8 cellular contexts compared by ENCODE assay signal in the genomic region with DNA sequence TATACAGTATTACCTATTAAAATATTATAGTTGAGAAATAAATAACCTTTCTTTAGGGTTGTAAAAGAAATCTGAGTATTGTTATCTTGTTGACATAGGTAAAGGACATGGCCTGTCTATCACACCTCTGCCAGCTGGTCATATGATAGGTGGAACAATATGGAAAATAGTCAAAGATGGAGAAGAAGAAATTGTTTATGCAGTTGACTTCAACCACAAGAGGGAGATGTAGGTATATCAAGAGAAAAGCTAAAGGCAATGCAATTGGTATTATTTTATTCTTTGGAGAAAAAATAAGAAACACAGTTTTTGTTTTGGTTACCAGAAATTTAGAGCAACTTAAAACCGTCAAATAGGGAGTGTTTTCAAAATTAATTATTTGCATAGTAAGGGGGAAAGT. TPM values are rescaled to one million over a fixed set of nuclear protein-coding genes. Genes with fewer than 3 reads are reported as not detected.
DNase-seq lines count a peak whose midpoint lies in the region; ATAC-seq and TF ChIP-seq lines count a peak whose summit lies in the region.

No MANE protein-coding gene starts in this region.

- H3K27ac ChIP-seq in esophagus muscularis mucosa (replicated peaks in 1 of 4) (no peak overlapping the region), smooth muscle cell (ENCODE audit: low read depth) (no peak overlapping the region)

- H3K27me3 ChIP-seq in esophagus muscularis mucosa, result no peaks in the 10 kb centered on the region
- no peaks in the 10 kb centered on the region for H3K27me3 ChIP-seq in smooth muscle cell (ENCODE audit: low read depth)

- DNase-seq in NCI-H345 (lab: John Stamatoyannopoulos, UW) (peak; percentile 4), NCI-H345 treated with DMSO at 0.1 percent for 48 hours (lab: John Stamatoyannopoulos, UW; ENCODE audit: unreplicated experiment) (no peak), NCI-H69 (lab: John Stamatoyannopoulos, UW) (peak; percentile 47), esophagus muscularis mucosa (ENCODE audit: extremely low spot score) (no peak), smooth muscle cell (lab: John Stamatoyannopoulos, UW; ENCODE audit: unreplicated experiment) (no peak), GM19238 (ENCODE audit: insufficient read length, low spot score) (no peak)

- peaks cover 7% of the 10 kb centered on the region for H3K79me2 ChIP-seq in smooth muscle cell (ENCODE audit: low read depth)

- ATAC-seq in HG02973 (IDR thresholded peaks at IDR 0.05; ENCODE audit: unreplicated experiment), result no peak
- ATAC-seq in GM18520 (IDR thresholded peaks at IDR 0.05; ENCODE audit: unreplicated experiment), result no peak

- no peak overlapping the region for H3K4me2 ChIP-seq in smooth muscle cell

- H3K9me3 ChIP-seq in esophagus muscularis mucosa (no peaks in the 10 kb centered on the region), smooth muscle cell (replicated peaks; ENCODE audit: low read depth) (no peaks in the 10 kb centered on the region)

- H3K4me1 ChIP-seq in esophagus muscularis mucosa (no peaks in the 10 kb centered on the region), smooth muscle cell (ENCODE audit: low read depth) (no peaks in the 10 kb centered on the region)

- no peak for TF ChIP-seq POLR2A in esophagus muscularis mucosa (IDR thresholded peaks at IDR 0.05; ENCODE audit: low read depth)

- H3K9ac ChIP-seq in smooth muscle cell (ENCODE audit: low read depth), result no peak overlapping the region

- no peak overlapping the region for H2AFZ ChIP-seq in smooth muscle cell (ENCODE audit: low read depth)

- no peaks in the 10 kb centered on the region for H4K20me1 ChIP-seq in smooth muscle cell (ENCODE audit: low read depth)

- 27% methylated on average over 1 of the region's 1 CpG for WGBS in esophagus muscularis mucosa
- 93% methylated on average over 1 of the region's 1 CpG for WGBS in smooth muscle cell (ENCODE audit: low lambda C conversion rate)

- H3K4me3 ChIP-seq in esophagus muscularis mucosa (no peak overlapping the region), smooth muscle cell (no peak overlapping the region)

- H3K36me3 ChIP-seq in esophagus muscularis mucosa (peaks cover 45 to 99% (median 77%) of the 10 kb centered on the region in 4 donors), smooth muscle cell (ENCODE audit: low read depth) (peaks cover 27% of the 10 kb centered on the region)

- intact Hi-C loops in esophagus muscularis mucosa (cut with DNase I), result no loop called here

- TF ChIP-seq CTCF in esophagus muscularis mucosa (IDR thresholded peaks at IDR 0.05) (peak; percentile 27 to 41 (median 31)), smooth muscle cell (IDR thresholded peaks at IDR 0.05; ENCODE audit: borderline replicate concordance, insufficient read depth, poor library complexity, severe bottlenecking) (peak; percentile 63)

- no peaks in the 10 kb centered on the region for H3F3A ChIP-seq in smooth muscle cell (ENCODE audit: low read depth)

- no peak for TF ChIP-seq EP300 in esophagus muscularis mucosa (IDR thresholded peaks at IDR 0.05)

RNA-seq across cellular contexts. Expression of a gene that starts 13.5 kb away (rescaled TPM):
- 10 to 100 TPM; 19.5 to 29.0 (median 25.5) TPM for total RNA-seq in esophagus muscularis mucosa
- total RNA-seq in smooth muscle cell, result 53.7 and 64.3 TPM in 2 replicates
- 29.2 and 33.2 TPM in 2 replicates for polyA plus RNA-seq in smooth muscle cell

RNA-seq across cellular contexts. Expression of a gene that starts 13.8 kb away (rescaled TPM):
- 100 to 1,000 TPM; 197 to 457 (median 369) TPM for total RNA-seq in esophagus muscularis mucosa
- total RNA-seq in smooth muscle cell, result 369 and 467 TPM in 2 replicates
- polyA plus RNA-seq in smooth muscle cell, result 188 and 219 TPM in 2 replicates

RNA-seq across cellular contexts. Expression of a gene that starts 28.9 kb away (rescaled TPM):
- 10 to 100 TPM; 24.1 to 48.9 (median 24.9) TPM for total RNA-seq in esophagus muscularis mucosa
- 21.7 and 52.3 TPM in 2 replicates for total RNA-seq in smooth muscle cell
- 10.0 and 21.4 TPM in 2 replicates for polyA plus RNA-seq in smooth muscle cell

Comparison
In these comparisons a context has a peak if more than half of its experiments do, and no peak if none do; other contexts are left out.
1. DNase-seq: peak in NCI-H345 (single experiment) and NCI-H69 (single experiment); none in NCI-H345 treated with DMSO at 0.1 percent for 48 hours (single experiment), esophagus muscularis mucosa (single experiment), smooth muscle cell (single experiment) and GM19238 (single experiment).